2 cellular contexts compared by ENCODE assay signal in the genomic region with DNA sequence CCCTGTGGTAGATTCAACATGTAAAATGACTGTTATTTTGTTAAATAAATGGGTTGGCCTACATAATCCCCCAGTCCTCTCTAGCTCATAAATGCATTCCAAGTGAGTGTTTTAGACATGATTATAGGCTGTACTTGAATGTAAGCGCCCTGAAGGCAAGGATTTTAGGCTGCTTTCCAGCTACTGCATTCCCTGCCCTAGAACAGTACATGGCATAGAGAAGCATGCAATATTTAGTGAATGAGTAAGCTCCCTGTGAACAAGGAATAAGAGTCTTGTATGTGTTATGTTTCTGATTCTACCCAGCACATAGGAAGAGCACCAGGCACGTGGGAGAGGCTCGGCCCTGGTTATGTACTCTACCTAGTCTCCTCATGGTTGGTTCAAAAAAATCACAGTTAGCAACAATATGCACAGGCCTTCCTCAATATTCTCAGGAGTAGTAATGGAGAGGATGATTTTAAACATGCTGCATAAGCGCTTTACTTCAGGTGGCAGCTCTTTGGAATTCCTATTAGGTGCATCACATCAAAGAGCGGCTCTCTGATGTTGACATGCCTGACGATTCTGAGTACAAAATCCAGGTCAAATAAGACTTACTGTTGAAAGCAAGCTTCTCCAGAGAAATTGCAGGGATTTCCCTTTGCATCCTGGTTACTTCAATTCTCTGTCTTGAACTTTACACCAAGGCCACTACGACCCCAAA.
TF ChIP-seq lines count a peak whose summit lies in the region.

No MANE protein-coding gene starts in this region.

TF ChIP-seq in IMR-90, 13 proteins besides CTCF, POLR2A, EP300 and RAD21:
- TF ChIP-seq CEBPB (IDR thresholded peaks at IDR 0.05; ENCODE audit: low read depth, low read length) = no peak
- no peak for TF ChIP-seq BHLHE40 (IDR thresholded peaks at IDR 0.05; ENCODE audit: low read depth, low read length)
- TF ChIP-seq MAFK (IDR thresholded peaks at IDR 0.05; ENCODE audit: low read depth, low read length) = no peak

TF ChIP-seq in K562, 482 proteins besides CTCF, POLR2A, EP300 and RAD21:
- 0 out of 2 replicates have a peak, but pooled peaks have one; percentile 9 for TF ChIP-seq C11orf30 (IDR thresholded peaks at IDR 0.05; ENCODE audit: low read depth)
- TF ChIP-seq HDAC3 (IDR thresholded peaks at IDR 0.05; ENCODE audit: borderline replicate concordance, partially characterized antibody) = no peak
- TF ChIP-seq EGR1 (conservative IDR thresholded peaks at IDR 0.05) = no peak
- TF ChIP-seq ZNF316 (IDR thresholded peaks at IDR 0.05) = peak; percentile 30; the same call in 1 of the 2 replicates
- TF ChIP-seq, protein P1, sequence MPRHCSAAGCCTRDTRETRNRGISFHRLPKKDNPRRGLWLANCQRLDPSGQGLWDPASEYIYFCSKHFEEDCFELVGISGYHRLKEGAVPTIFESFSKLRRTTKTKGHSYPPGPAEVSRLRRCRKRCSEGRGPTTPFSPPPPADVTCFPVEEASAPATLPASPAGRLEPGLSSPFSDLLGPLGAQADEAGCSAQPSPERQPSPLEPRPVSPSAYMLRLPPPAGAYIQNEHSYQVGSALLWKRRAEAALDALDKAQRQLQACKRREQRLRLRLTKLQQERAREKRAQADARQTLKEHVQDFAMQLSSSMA (CRISPR knock-in tag; IDR thresholded peaks at IDR 0.05) = no peak
- TF ChIP-seq ZBTB1 (CRISPR knock-in tag; IDR thresholded peaks at IDR 0.05; ENCODE audit: borderline replicate concordance, low read depth) = no peak
TF ChIP-seq in K562: peak in this region for 2.
